ENCODE assay signal across 25 cellular contexts in the genomic region with DNA sequence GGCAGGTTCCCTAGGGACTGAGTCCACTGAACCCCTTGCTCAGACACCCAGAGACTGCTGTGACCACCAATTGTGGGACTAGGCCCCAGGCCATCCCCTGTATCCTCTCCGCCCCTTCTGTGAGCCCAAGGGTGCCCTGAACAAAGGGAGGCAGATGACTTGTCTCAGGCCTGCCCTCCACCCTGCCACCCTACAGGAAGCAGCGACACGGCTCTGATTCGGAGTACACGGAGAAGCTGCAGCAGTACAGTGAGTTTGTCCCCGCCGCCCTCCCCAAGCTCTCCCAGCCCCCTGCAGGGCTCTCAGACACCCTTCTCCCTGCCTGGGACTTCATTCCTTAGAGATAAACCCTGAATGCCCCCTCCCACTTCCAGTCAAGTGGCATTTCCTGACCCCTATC.
"Had no signal": no experiment of that assay in that cellular context is flagged by ENCODE, and none has a peak within 500 bp of the region (broad histone marks: within the 10 kb centered on the region; RNA-seq: fewer than 3 reads in every experiment).

No MANE protein-coding gene starts in this region.

- FAIRE-seq: endometrium had no signal

- H3K4me3 Mint-ChIP-seq: activated CD4-positive, alpha-beta memory T cell treated with anti-CD3 and anti-CD28 coated beads, Interleukin-2, amount 10 ng/mL, durations not matched to agents 7 days and 5 days; activated CD4-positive, alpha-beta T cell treated with anti-CD3 and anti-CD28 coated beads, Interleukin-2, amount 10 ng/mL, durations not matched to agents 24 days and 14 days; activated naive CD4-positive, alpha-beta T cell treated with anti-CD3 and anti-CD28 coated beads, Interleukin-2, amount 10 ng/mL, durations not matched to agents 7 days and 5 days; activated T-cell treated with anti-CD3 and anti-CD28 coated beads, Interleukin-2, amount 50 U/mL, for 72 hours; dendritic cell treated with granulocyte-macrophage colony-stimulating factor and Interleukin-4, amounts not matched to agents 40 ng/mL and 50 ng/mL, for 4 days; immature natural killer cell; stimulated activated naive CD8-positive, alpha-beta T cell treated with anti-CD3 and anti-CD28 coated beads, Interleukin-15, Interleukin-2, amounts not matched to agents 100 ng/mL and 50 ng/mL, for 24 hours had no signal

- H3K27ac Mint-ChIP-seq: activated CD4-positive, alpha-beta memory T cell treated with anti-CD3 and anti-CD28 coated beads, Interleukin-2, amount 10 ng/mL, durations not matched to agents 7 days and 5 days; activated CD4-positive, alpha-beta T cell treated with anti-CD3 and anti-CD28 coated beads, Interleukin-2, amount 10 ng/mL, durations not matched to agents 24 days and 14 days; activated naive CD4-positive, alpha-beta T cell treated with anti-CD3 and anti-CD28 coated beads, Interleukin-2, amount 10 ng/mL, durations not matched to agents 7 days and 5 days; activated T-cell treated with anti-CD3 and anti-CD28 coated beads, Interleukin-2, amount 50 U/mL, for 72 hours; dendritic cell treated with granulocyte-macrophage colony-stimulating factor and Interleukin-4, amounts not matched to agents 40 ng/mL and 50 ng/mL, for 4 days; immature natural killer cell; stimulated activated naive CD8-positive, alpha-beta T cell treated with anti-CD3 and anti-CD28 coated beads, Interleukin-15, Interleukin-2, amounts not matched to agents 100 ng/mL and 50 ng/mL, for 24 hours had no signal

- H3K4me1 Mint-ChIP-seq: activated CD4-positive, alpha-beta T cell treated with anti-CD3 and anti-CD28 coated beads, Interleukin-2, amount 10 ng/mL, durations not matched to agents 24 days and 14 days had no signal

- H3K36me3 Mint-ChIP-seq: activated naive CD4-positive, alpha-beta T cell treated with anti-CD3 and anti-CD28 coated beads, Interleukin-2, amount 10 ng/mL, durations not matched to agents 7 days and 5 days; immature natural killer cell had no signal

- H3K4me3 ChIP-seq: left lung, lung, mucosa of descending colon, ovary, psoas muscle, right atrium auricular region, tibial artery had no signal

- H3K27ac ChIP-seq: foreskin keratinocyte, left lung, neutrophil, ovary, psoas muscle, right atrium auricular region, tibial artery, VCaP had no signal

- H3K9me3 ChIP-seq: left lung, mucosa of descending colon, neutrophil, ovary, psoas muscle, right atrium auricular region, tibial artery had no signal

- DNase-seq: activated CD4-positive, alpha-beta memory T cell treated with anti-CD3 and anti-CD28 coated beads, Interleukin-2, amount 10 ng/mL, durations not matched to agents 7 days and 5 days; activated CD4-positive, alpha-beta T cell treated with anti-CD3 and anti-CD28 coated beads, Interleukin-2, amount 10 ng/mL, durations not matched to agents 24 days and 14 days; activated effector memory CD4-positive, alpha-beta T cell treated with anti-CD3 and anti-CD28 coated beads, Interleukin-2, amount 50 U/mL, for 16 hours; activated naive CD4-positive, alpha-beta T cell treated with anti-CD3 and anti-CD28 coated beads, Interleukin-2, amount 10 ng/mL, durations not matched to agents 7 days and 5 days; activated T-cell treated with anti-CD3 and anti-CD28 coated beads, Interleukin-2, amount 50 U/mL, for 72 hours; amygdala; caudate nucleus; effector CD4-positive, alpha-beta T cell; erythroblast; foreskin keratinocyte; immature natural killer cell; ovary; psoas muscle; stimulated activated CD4-positive, alpha-beta T cell treated with anti-CD3 and anti-CD28 coated beads, Interleukin-4, amount 100 ng/mL, for 24 hours; substantia nigra; tibial artery had no signal

- H3K27me3 ChIP-seq: foreskin keratinocyte, ovary, right atrium auricular region, tibial artery had no signal

- H3K9me3 Mint-ChIP-seq: activated CD4-positive, alpha-beta memory T cell treated with anti-CD3 and anti-CD28 coated beads, Interleukin-2, amount 10 ng/mL, durations not matched to agents 7 days and 5 days; activated CD4-positive, alpha-beta T cell treated with anti-CD3 and anti-CD28 coated beads, Interleukin-2, amount 10 ng/mL, durations not matched to agents 24 days and 14 days; activated naive CD4-positive, alpha-beta T cell treated with anti-CD3 and anti-CD28 coated beads, Interleukin-2, amount 10 ng/mL, durations not matched to agents 7 days and 5 days; activated T-cell treated with anti-CD3 and anti-CD28 coated beads, Interleukin-2, amount 50 U/mL, for 72 hours; dendritic cell treated with granulocyte-macrophage colony-stimulating factor and Interleukin-4, amounts not matched to agents 40 ng/mL and 50 ng/mL, for 4 days; immature natural killer cell; stimulated activated naive CD8-positive, alpha-beta T cell treated with anti-CD3 and anti-CD28 coated beads, Interleukin-15, Interleukin-2, amounts not matched to agents 100 ng/mL and 50 ng/mL, for 24 hours had no signal

- H3K36me3 ChIP-seq: neutrophil, ovary had no signal
